In the genomic region with DNA sequence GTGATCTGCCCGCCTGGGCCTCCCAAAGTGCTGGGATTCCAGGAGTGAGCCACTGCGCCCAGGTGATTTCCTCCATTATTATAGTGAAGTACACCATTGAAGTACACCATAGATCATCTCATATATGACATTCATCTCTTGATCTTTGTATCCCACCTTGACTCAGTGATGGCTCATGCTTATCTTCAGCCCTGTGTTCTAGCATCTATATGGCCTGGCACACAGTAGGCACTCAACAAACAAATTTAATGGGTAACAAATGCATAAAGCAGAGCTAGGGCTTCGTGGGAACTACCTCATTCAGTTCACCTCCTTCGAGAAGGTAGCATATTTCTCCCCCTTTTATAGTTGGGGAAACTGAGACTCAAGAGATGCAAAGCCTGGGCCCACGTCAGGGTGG, we compare ENCODE assay signal across 6 cellular contexts. TPM values are rescaled to one million over a fixed set of nuclear protein-coding genes. Genes with fewer than 3 reads are reported as not detected.
A peak's percentile ranks its signal among the peaks of the same experiment; 100 is the strongest.
DNase-seq lines count a peak whose midpoint lies in the region; ATAC-seq and TF ChIP-seq lines count a peak whose summit lies in the region.

No MANE protein-coding gene starts in this region.

- no peaks in the 10 kb centered on the region for H3K36me3 Mint-ChIP-seq in type B pancreatic cell

- TF ChIP-seq CTCF in heart left ventricle (IDR thresholded peaks at IDR 0.05), result no peak
- TF ChIP-seq CTCF in fibroblast of villous mesenchyme (IDR thresholded peaks at IDR 0.05; ENCODE audit: insufficient read depth, low read depth, low read length), result no peak
- TF ChIP-seq CTCF in type B pancreatic cell (conservative IDR thresholded peaks at IDR 0.05), result no peak

- H3K9me3 ChIP-seq in heart left ventricle, result no peaks in the 10 kb centered on the region

- H3K27ac Mint-ChIP-seq in type B pancreatic cell, result no peak overlapping the region

- H3K27me3 ChIP-seq in heart left ventricle, result no peaks in the 10 kb centered on the region

- intact Hi-C loops in heart left ventricle (cut with DNase I), result loop anchor here in 7 of 10 donors (5.0 to 10.0 kb wide), 3 partner anchors 103 to 169 kb away; a partner anchor contains a TSS
- intact Hi-C loops in cardiac septum (cut with DNase I), result no loop called here

- H3K9me3 Mint-ChIP-seq in type B pancreatic cell, result no peaks in the 10 kb centered on the region

- H3K4me3 ChIP-seq in heart left ventricle (peak overlapping the region in 11 of 12 donors; percentile 65 to 94 (median 80)), fibroblast of villous mesenchyme (ENCODE audit: low read depth, low read length) (peak overlapping the region; percentile 73)

- peaks cover 4 to 39% (median 28%) of the 10 kb centered on the region in 12 donors for H3K4me1 ChIP-seq in heart left ventricle

- no peaks in the 10 kb centered on the region for H3K27me3 Mint-ChIP-seq in type B pancreatic cell

- peaks cover 0 to 13% (median 0%) of the 10 kb centered on the region in 9 donors for H3K36me3 ChIP-seq in heart left ventricle

- DNase-seq in heart left ventricle (no peak), cardiac septum (ENCODE audit: low spot score) (no peak), fibroblast of villous mesenchyme (ENCODE audit: low read depth) (no peak), type B pancreatic cell (ENCODE audit: extremely low spot score, unreplicated experiment) (no peak), iPS-NIHi11 (ENCODE audit: low spot score) (no peak)
- DNase-seq in activated CD8-positive, alpha-beta memory T cell treated with anti-CD3 and anti-CD28 coated beads, Interleukin-2, amount 50 U/mL, for 4 hours, result no peak

- H3K27ac ChIP-seq in heart left ventricle, result peak overlapping the region in 6 of 12 donors; percentile 87 to 94 (median 90)

- H3K4me3 Mint-ChIP-seq in type B pancreatic cell, result peak overlapping the region; percentile 80

- H3K4me1 Mint-ChIP-seq in type B pancreatic cell (ENCODE audit: unreplicated experiment), result peaks cover 8% of the 10 kb centered on the region

- no peak for TF ChIP-seq POLR2A in heart left ventricle (IDR thresholded peaks at IDR 0.05)

- 75 to 79% (median 78%) methylated on average over 5 of the region's 5 CpGs for WGBS in heart left ventricle, 4 donors

- ATAC-seq in heart left ventricle, result no peak

RNA-seq across cellular contexts. Expression of a gene that starts 1.0 kb away (rescaled TPM):
- total RNA-seq in heart left ventricle, result 10 to 100 TPM in 4 of 9 donors, 1 to 10 TPM in 5; 7.6 to 15.6 (median 8.6) TPM
- polyA plus RNA-seq in heart left ventricle, result 10 to 100 TPM; 11.8 to 26.9 TPM
- 8.5 TPM for total RNA-seq in cardiac septum
- total RNA-seq in fibroblast of villous mesenchyme, result 10.0 and 11.2 TPM in 2 replicates
- total RNA-seq in type B pancreatic cell (ENCODE audit: low replicate concordance), result 12.2 and 18.8 TPM in 2 replicates

RNA-seq across cellular contexts. Expression of a gene that starts 1.0 kb away (rescaled TPM):
- total RNA-seq in heart left ventricle (10 to 100 TPM in 1 of 9 donors, 1 to 10 TPM in 8; 3.5 to 11.6 (median 4.3) TPM), cardiac septum (5.6 TPM), fibroblast of villous mesenchyme (1.3 and 3.9 TPM in 2 replicates), type B pancreatic cell (ENCODE audit: low replicate concordance) (1.5 and 2.8 TPM in 2 replicates)
- polyA plus RNA-seq in heart left ventricle, result 1 to 10 TPM; 2.1 to 4.4 TPM

RNA-seq across cellular contexts. Expression of a gene that starts 4.8 kb away (rescaled TPM):
- 1 to 10 TPM; 1.7 to 5.6 (median 2.9) TPM for total RNA-seq in heart left ventricle
- polyA plus RNA-seq in heart left ventricle, result 1 to 10 TPM; 2.7 to 7.0 TPM
- 3.4 TPM for total RNA-seq in cardiac septum
- 0.97 and 2.6 TPM in 2 replicates for total RNA-seq in fibroblast of villous mesenchyme
- 4.7 and 6.5 TPM in 2 replicates for total RNA-seq in type B pancreatic cell (ENCODE audit: low replicate concordance)

RNA-seq across cellular contexts. Expression of a gene that starts 5.5 kb away (rescaled TPM):
- total RNA-seq in heart left ventricle, result 10 to 100 TPM in 4 of 9 donors, 1 to 10 TPM in 5; 6.2 to 19.9 (median 9.5) TPM
- 10 to 100 TPM in 1 of 2 donors, 1 to 10 TPM in 1; 7.8 to 15.6 TPM for polyA plus RNA-seq in heart left ventricle
- 9.3 TPM for total RNA-seq in cardiac septum
- total RNA-seq in fibroblast of villous mesenchyme, result 15.1 and 19.3 TPM in 2 replicates
- 19.9 and 31.6 TPM in 2 replicates for total RNA-seq in type B pancreatic cell (ENCODE audit: low replicate concordance)

RNA-seq across cellular contexts. Expression of a gene that starts 20.7 kb away (rescaled TPM):
- total RNA-seq in heart left ventricle (1 to 10 TPM in 3 of 9 donors, under 1 TPM in 4, not detected in 2; 0.27 to 1.7 (median 0.60) TPM), cardiac septum (0.40 TPM), fibroblast of villous mesenchyme (under 0.01 TPM in 2 replicates), type B pancreatic cell (ENCODE audit: low replicate concordance) (2.8 and 3.4 TPM in 2 replicates)
- under 1 TPM; 0.21 to 0.30 TPM for polyA plus RNA-seq in heart left ventricle
